In the genomic region with DNA sequence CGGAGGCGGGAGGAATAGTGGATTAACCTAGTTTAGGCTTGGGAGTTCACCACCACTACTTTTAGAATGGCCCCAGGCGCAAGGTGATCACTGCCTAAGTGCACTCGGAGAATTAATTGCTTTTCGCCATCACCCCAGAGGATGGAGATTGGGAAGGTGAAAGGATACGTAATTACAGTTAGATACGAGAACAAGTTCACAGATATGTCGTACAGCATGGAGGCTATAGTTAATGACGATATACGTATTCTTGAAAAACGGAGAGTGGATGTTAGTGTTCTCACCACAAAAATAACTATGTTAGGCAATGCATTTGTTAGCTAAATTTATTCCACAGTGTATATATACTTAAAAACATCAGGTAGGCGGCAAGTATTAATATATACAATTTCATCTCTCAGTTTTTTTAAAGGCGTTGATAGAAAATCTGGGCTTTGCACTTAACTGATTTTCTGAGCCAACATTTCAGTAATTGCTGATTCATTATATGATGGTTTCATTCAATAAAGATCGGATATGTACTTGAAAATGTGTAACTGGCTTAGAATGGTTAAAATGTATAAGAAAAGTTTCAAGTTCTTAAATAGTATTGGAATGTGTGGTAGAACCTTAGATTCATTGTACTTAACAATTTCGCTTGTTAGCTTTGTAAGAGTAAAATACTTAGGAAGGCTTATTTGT, we compare ENCODE assay signal across 8 cellular contexts.
DNase-seq lines count a peak whose midpoint lies in the region; ATAC-seq and TF ChIP-seq lines count a peak whose summit lies in the region.

No MANE protein-coding gene starts in this region.

- H3K9ac ChIP-seq in mucosa of stomach (ENCODE audit: low read length), result peak overlapping the region; percentile 82

- H3K27me3 ChIP-seq in HL-60 (ENCODE audit: insufficient read depth, poor library complexity, severe bottlenecking) (no peaks in the 10 kb centered on the region), brain microvascular endothelial cell (replicated peaks) (no peaks in the 10 kb centered on the region), mucosa of stomach (ENCODE audit: control insufficient read depth, insufficient read depth, low read length) (no peaks in the 10 kb centered on the region)

- DNase-seq in AG10803 (ENCODE audit: low read depth) (no peak), HL-60 (ENCODE audit: low read depth in 1 of 2, low spot score in 1 of 2) (no peak), brain microvascular endothelial cell (no peak), NCI-H748 (lab: John Stamatoyannopoulos, UW; ENCODE audit: unreplicated experiment) (no peak), pons (ENCODE audit: low spot score) (no peak)

- H3K27ac ChIP-seq in HL-60 (replicated peaks), result peak overlapping the region; percentile 98
- peak overlapping the region; percentile 95 for H3K27ac ChIP-seq in brain microvascular endothelial cell

- no peak for TF ChIP-seq CTCF in AG10803 (conservative IDR thresholded peaks at IDR 0.05; ENCODE audit: low read length)
- no peak for TF ChIP-seq CTCF in HL-60 (IDR thresholded peaks at IDR 0.05; ENCODE audit: insufficient read depth, low read length)
- no peak for TF ChIP-seq CTCF in brain microvascular endothelial cell (IDR thresholded peaks at IDR 0.05; ENCODE audit: low read depth, low read length, missing control alignments)

- H3K9me3 ChIP-seq in mucosa of stomach (ENCODE audit: control insufficient read depth, low read length), result no peaks in the 10 kb centered on the region

- ATAC-seq in GM19452 (IDR thresholded peaks at IDR 0.05; ENCODE audit: unreplicated experiment), result no peak
- no peak for ATAC-seq in activated CD4-positive, CD25-positive, alpha-beta regulatory T cell treated with anti-CD3 and anti-CD28 coated beads, Interleukin-2, amount 50 U/mL, for 24 hours

- H3K36me3 ChIP-seq in brain microvascular endothelial cell (replicated peaks), result peaks cover 18% of the 10 kb centered on the region
- H3K36me3 ChIP-seq in mucosa of stomach (ENCODE audit: control insufficient read depth, insufficient read depth, low read length), result peaks cover 8% of the 10 kb centered on the region

- in situ Hi-C loops in brain microvascular endothelial cell (cut with HindIII; ENCODE audit: low pct_ligation_motif_present, low sequenced_read_pairs), result no loop called here

- H3K4me3 ChIP-seq in AG10803 (ENCODE audit: low read length) (peak overlapping the region; percentile 99), HL-60 (replicated peaks; ENCODE audit: insufficient read depth, low read length) (peak overlapping the region; percentile 81), brain microvascular endothelial cell (ENCODE audit: low read depth, low read length) (peak overlapping the region; percentile 99), mucosa of stomach (ENCODE audit: low read length) (peak overlapping the region; percentile 84)

- peaks cover 8% of the 10 kb centered on the region for H3K4me1 ChIP-seq in mucosa of stomach (ENCODE audit: control insufficient read depth, insufficient read depth, low read length)
